2 cellular contexts compared by ENCODE assay signal in the genomic region with DNA sequence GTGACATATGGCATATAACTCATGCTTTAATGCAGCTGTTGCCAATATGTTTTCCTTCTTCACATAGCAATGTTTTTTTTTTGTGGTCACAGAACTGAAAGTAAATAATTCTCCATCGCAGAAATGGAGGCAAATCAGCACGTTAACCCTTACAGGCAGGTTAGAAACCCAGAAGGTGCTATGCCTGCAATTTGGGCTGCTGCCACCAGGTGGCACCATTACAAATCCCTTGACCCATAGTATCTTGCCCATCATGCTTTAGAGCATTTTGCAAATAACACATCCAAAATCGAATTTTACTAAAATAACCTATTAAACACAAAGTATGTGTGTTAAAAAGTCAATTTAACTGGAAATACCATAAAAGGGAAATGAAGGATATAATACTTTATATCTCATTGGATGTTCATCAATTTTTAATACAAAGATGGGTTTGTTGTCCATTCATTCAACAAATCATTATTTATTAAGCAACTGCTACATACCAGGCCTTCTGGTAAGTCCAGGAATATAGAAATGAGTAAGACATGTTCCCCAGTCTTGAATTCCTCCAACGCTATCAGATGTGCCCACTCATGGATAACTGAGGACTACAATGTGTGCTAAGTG.
TF ChIP-seq lines count a peak whose summit lies in the region.

No MANE protein-coding gene starts in this region.

TF ChIP-seq in HEK293, 187 proteins besides CTCF, POLR2A, EP300 and RAD21 (continued from another document):
- TF ChIP-seq ZBTB44 (tag by site-specific recombination; IDR thresholded peaks at IDR 0.05) (no peak), ZBTB6 (tag by site-specific recombination; IDR thresholded peaks at IDR 0.05) (no peak), ZNF660 (tag by site-specific recombination; IDR thresholded peaks at IDR 0.05) (no peak), ZNF184 (tag by site-specific recombination; IDR thresholded peaks at IDR 0.05) (no peak), ZNF114 (tag by site-specific recombination; IDR thresholded peaks at IDR 0.05) (no peak), ZBTB17 (tag by site-specific recombination; IDR thresholded peaks at IDR 0.05) (no peak), FEZF1 (tag by site-specific recombination; IDR thresholded peaks at IDR 0.05) (no peak), KLF7 (tag by site-specific recombination; IDR thresholded peaks at IDR 0.05; ENCODE audit: borderline replicate concordance) (no peak)
- TF ChIP-seq, protein P1, sequence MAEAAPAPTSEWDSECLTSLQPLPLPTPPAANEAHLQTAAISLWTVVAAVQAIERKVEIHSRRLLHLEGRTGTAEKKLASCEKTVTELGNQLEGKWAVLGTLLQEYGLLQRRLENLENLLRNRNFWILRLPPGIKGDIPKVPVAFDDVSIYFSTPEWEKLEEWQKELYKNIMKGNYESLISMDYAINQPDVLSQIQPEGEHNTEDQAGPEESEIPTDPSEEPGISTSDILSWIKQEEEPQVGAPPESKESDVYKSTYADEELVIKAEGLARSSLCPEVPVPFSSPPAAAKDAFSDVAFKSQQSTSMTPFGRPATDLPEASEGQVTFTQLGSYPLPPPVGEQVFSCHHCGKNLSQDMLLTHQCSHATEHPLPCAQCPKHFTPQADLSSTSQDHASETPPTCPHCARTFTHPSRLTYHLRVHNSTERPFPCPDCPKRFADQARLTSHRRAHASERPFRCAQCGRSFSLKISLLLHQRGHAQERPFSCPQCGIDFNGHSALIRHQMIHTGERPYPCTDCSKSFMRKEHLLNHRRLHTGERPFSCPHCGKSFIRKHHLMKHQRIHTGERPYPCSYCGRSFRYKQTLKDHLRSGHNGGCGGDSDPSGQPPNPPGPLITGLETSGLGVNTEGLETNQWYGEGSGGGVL (tag by site-specific recombination; IDR thresholded peaks at IDR 0.05), result no peak
- TF ChIP-seq, protein P2, sequence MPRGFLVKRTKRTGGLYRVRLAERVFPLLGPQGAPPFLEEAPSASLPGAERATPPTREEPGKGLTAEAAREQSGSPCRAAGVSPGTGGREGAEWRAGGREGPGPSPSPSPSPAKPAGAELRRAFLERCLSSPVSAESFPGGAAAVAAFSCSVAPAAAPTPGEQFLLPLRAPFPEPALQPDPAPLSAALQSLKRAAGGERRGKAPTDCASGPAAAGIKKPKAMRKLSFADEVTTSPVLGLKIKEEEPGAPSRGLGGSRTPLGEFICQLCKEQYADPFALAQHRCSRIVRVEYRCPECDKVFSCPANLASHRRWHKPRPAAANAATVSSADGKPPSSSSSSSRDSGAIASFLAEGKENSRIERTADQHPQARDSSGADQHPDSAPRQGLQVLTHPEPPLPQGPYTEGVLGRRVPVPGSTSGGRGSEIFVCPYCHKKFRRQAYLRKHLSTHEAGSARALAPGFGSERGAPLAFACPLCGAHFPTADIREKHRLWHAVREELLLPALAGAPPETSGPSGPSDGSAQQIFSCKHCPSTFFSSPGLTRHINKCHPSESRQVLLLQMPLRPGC (tag by site-specific recombination; IDR thresholded peaks at IDR 0.05), result no peak

TF ChIP-seq in liver, 16 proteins besides CTCF, POLR2A, EP300 and RAD21 (continued from another document):
- TF ChIP-seq, protein P3, sequence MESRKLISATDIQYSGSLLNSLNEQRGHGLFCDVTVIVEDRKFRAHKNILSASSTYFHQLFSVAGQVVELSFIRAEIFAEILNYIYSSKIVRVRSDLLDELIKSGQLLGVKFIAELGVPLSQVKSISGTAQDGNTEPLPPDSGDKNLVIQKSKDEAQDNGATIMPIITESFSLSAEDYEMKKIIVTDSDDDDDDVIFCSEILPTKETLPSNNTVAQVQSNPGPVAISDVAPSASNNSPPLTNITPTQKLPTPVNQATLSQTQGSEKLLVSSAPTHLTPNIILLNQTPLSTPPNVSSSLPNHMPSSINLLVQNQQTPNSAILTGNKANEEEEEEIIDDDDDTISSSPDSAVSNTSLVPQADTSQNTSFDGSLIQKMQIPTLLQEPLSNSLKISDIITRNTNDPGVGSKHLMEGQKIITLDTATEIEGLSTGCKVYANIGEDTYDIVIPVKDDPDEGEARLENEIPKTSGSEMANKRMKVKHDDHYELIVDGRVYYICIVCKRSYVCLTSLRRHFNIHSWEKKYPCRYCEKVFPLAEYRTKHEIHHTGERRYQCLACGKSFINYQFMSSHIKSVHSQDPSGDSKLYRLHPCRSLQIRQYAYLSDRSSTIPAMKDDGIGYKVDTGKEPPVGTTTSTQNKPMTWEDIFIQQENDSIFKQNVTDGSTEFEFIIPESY (IDR thresholded peaks at IDR 0.05), result no peak
- no peak for TF ChIP-seq GABPA (IDR thresholded peaks at IDR 0.05 in 1 of 2, conservative IDR thresholded peaks at IDR 0.05 in 1 of 2)
TF ChIP-seq in liver: peak in this region for 0.
